ENCODE assay signal across 8 cellular contexts in the genomic region with DNA sequence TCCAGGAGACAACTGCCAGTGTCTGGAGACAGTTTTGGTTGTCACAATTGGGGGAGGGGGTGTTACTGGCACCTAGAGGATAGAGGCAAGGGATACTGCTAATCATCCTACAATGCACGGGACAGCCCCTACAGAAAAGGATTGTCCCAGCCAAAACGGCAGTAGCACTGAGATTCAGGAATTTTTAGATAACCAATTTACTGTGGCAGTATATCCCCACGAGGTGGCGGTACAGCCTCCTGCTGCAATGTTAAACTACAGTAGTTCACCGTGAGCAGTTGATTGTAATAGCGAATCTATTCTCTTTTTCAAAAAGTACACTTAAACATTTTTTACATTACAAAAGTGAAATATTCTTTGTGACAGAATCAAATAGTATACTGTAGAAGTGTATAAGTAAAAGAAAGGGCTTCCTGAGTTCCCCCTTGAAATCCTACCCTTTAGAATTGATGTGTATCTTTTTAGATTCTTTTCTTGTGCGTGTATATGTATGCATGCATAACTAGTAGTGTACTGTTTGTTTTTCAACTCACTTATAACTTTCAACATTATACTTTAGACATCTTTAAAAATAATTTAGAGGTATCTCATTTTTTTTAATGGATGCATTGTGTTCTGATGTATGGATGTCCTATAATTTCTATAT. TPM values are rescaled to one million over a fixed set of nuclear protein-coding genes. Genes with fewer than 3 reads are reported as not detected.
A peak's percentile ranks its signal among the peaks of the same experiment; 100 is the strongest.
DNase-seq lines count a peak whose midpoint lies in the region; ATAC-seq and TF ChIP-seq lines count a peak whose summit lies in the region.
"Not testable (repeated sequence)": the region's sequence is repeated elsewhere in the genome, so short reads cannot be mapped to it uniquely, and the experiment has no call there.

No MANE protein-coding gene starts in this region.

- H3K79me2 ChIP-seq in DND-41 (ENCODE audit: insufficient read depth, low read length): not testable (repeated sequence)

- H4K20me1 ChIP-seq in DND-41 (ENCODE audit: insufficient read depth, low read length): not testable (repeated sequence)

- not testable (repeated sequence) for H3K4me3 ChIP-seq in DND-41 (ENCODE audit: low read depth in 1 of 2, low read length in 2 of 2); MG63; RWPE2 (ENCODE audit: severe bottlenecking); choroid plexus epithelial cell (ENCODE audit: low read depth, low read length); prostate gland; stomach

- DNase-seq in DND-41: peak; percentile 61
- peak; percentile 29 for DNase-seq in MG63
- not testable (repeated sequence) for DNase-seq in RWPE2 (ENCODE audit: low spot score)
- DNase-seq in activated CD8-positive, alpha-beta memory T cell treated with anti-CD3 and anti-CD28 coated beads, Interleukin-2, amount 50 U/mL, for 4 hours: peak; percentile 67
- DNase-seq in choroid plexus epithelial cell (ENCODE audit: low read depth): peak; percentile 74
- peak; percentile 32 to 45 (median 32) for DNase-seq in immature natural killer cell
- peak; percentile 65 for DNase-seq in prostate gland (ENCODE audit: low spot score)
- DNase-seq in stomach: peak; percentile 78

- not testable (repeated sequence) for H3K27me3 ChIP-seq in DND-41 (ENCODE audit: insufficient read depth, low read length, poor library complexity); MG63; RWPE2 (ENCODE audit: insufficient read depth, poor library complexity, severe bottlenecking); prostate gland (replicated peaks; ENCODE audit: insufficient read depth); stomach

- H3K27ac Mint-ChIP-seq in immature natural killer cell: not testable (repeated sequence)

- H3K4me1 Mint-ChIP-seq in immature natural killer cell: not testable (repeated sequence)

- not testable (repeated sequence) for H3K9ac ChIP-seq in DND-41 (ENCODE audit: low read depth, low read length)

- not testable (repeated sequence) for H3K36me3 Mint-ChIP-seq in immature natural killer cell

- H3K27me3 Mint-ChIP-seq in immature natural killer cell (ENCODE audit: low read depth in 3 of 3): not testable (repeated sequence)

- peak; percentile 57 for TF ChIP-seq CTCF in DND-41 (IDR thresholded peaks at IDR 0.05; ENCODE audit: borderline replicate concordance, extremely low read depth, low read length, poor library complexity, severe bottlenecking)
- TF ChIP-seq CTCF in RWPE2 (IDR thresholded peaks at IDR 0.05; ENCODE audit: poor library complexity, severe bottlenecking): peak; percentile 56
- peak; percentile 51 for TF ChIP-seq CTCF in choroid plexus epithelial cell (conservative IDR thresholded peaks at IDR 0.05; ENCODE audit: low read depth, low read length)
- peak in 3 of 4 experiments; percentile 51 to 61 (median 57) for TF ChIP-seq CTCF in prostate gland (IDR thresholded peaks at IDR 0.05)
- peak in 4 of 7 experiments; percentile 27 to 59 (median 48) for TF ChIP-seq CTCF in stomach (IDR thresholded peaks at IDR 0.05)

- TF ChIP-seq EP300 in stomach (IDR thresholded peaks at IDR 0.05): not testable (repeated sequence)

- H3K9me3 Mint-ChIP-seq in immature natural killer cell: not testable (repeated sequence)

- not testable (repeated sequence) for H2AFZ ChIP-seq in DND-41 (ENCODE audit: low read depth, low read length)

- not testable (repeated sequence) for H3K4me2 ChIP-seq in DND-41 (ENCODE audit: insufficient read depth, low read length)

- not testable (repeated sequence) for H3K4me3 Mint-ChIP-seq in immature natural killer cell

- 13% methylated on average over 7 of the region's 7 CpGs for WGBS in prostate gland
- WGBS in stomach, 5 donors: 6 to 11% (median 9%) methylated on average over 6 to 7 of the region's 7 CpGs

- ATAC-seq in DND-41 (ENCODE audit: insufficient read depth, low read depth) (peak; percentile 64; the same call in 2 of the 3 replicates), RWPE2 (ENCODE audit: low read depth) (peak; percentile 67; the same call in 2 of the 3 replicates)

- not testable (repeated sequence) for H3K4me1 ChIP-seq in DND-41 (ENCODE audit: insufficient read depth, low read length); RWPE2 (ENCODE audit: insufficient read depth, poor library complexity, severe bottlenecking); prostate gland (replicated peaks); stomach

- H3K36me3 ChIP-seq in DND-41 (ENCODE audit: insufficient read depth, low read length); MG63; RWPE2 (ENCODE audit: low read depth); prostate gland; stomach: not testable (repeated sequence)

- not testable (repeated sequence) for H3K27ac ChIP-seq in DND-41 (ENCODE audit: low read length); RWPE2 (ENCODE audit: poor library complexity, severe bottlenecking); prostate gland; stomach

- intact Hi-C loops in prostate gland (cut with DNase I); stomach (cut with DNase I; ENCODE audit: low total_unique reads): not testable (repeated sequence)

- TF ChIP-seq POLR2A in prostate gland (IDR thresholded peaks at IDR 0.05); stomach (IDR thresholded peaks at IDR 0.05): not testable (repeated sequence)

- not testable (repeated sequence) for H3K9me3 ChIP-seq in DND-41 (ENCODE audit: insufficient read depth, low read length, severe bottlenecking); MG63; RWPE2 (ENCODE audit: severe bottlenecking); prostate gland; stomach

RNA-seq across cellular contexts. Expression of gene FOXO3B, which starts 30.4 kb away (rescaled TPM):
- total RNA-seq in MG63 (2014; rRNA removed; shearing (Covaris generic); ENCODE audit: low replicate concordance): 4.5 TPM in 1 of 2 replicates, not detected in the other
- polyA plus RNA-seq in immature natural killer cell (1 to 10 TPM in 1 of 3 donors, not detected in 2; 4.3 TPM), stomach (under 1 TPM in 2 of 3 donors, not detected in 1; 0.25 to 0.37 TPM)
- total RNA-seq in prostate gland (10 to 100 TPM; 11.3 to 13.1 TPM), stomach (1 to 10 TPM; 1.1 to 3.9 (median 3.6) TPM)

RNA-seq across cellular contexts. Expression of gene FBXW10, which starts 31.4 kb away (rescaled TPM):
- not detected in 2 replicates for total RNA-seq in MG63 (2014; rRNA removed; shearing (Covaris generic); ENCODE audit: low replicate concordance)
- polyA plus RNA-seq in immature natural killer cell: not detected
- 1 to 10 TPM in 1 of 2 donors, not detected in 1; 1.8 TPM for total RNA-seq in prostate gland
- total RNA-seq in stomach: under 1 TPM in 1 of 5 donors, not detected in 4; 0.18 TPM
- polyA plus RNA-seq in stomach: under 1 TPM in 1 of 3 donors, not detected in 2; 0.35 TPM
